22 cellular contexts compared by ENCODE assay signal in the genomic region with DNA sequence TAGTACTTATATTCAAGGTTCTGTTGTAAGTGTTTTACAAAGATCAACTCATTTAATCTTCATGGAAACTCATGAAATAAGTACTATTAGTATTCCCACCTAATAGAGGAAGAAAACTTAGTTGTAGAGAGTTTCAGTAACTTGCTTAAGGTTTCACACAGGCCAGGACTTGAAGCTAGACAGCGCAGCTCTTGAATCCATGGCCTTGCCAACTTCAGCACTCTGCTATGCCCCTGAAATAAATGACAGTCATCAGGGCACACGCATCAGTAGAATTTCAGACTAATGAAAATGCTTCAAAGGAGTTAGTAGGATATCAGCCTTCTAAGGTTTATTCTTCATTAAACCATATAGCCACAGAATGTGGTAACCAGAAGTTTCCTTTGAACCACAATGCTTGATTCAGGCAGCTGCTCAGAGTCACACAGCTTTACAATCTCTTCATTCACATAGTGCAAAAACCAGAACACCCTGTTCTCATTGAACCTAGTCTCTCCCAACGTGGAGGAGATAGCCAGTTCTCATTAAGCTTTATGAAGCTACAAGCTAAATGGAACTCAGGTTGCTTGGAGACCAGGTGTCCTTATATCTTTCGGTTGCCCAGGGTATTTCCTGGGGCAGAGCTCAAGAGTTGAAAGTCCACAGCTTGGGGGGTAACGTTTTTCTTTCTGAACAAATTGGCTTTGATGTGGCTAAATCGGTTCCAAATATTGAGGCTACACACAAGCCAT. TPM values are rescaled to one million over a fixed set of nuclear protein-coding genes. Genes with fewer than 3 reads are reported as not detected.
DNase-seq lines count a peak whose midpoint lies in the region; ATAC-seq, FAIRE-seq and TF ChIP-seq lines count a peak whose summit lies in the region.
"Had no signal": no experiment of that assay in that cellular context is flagged by ENCODE, and none has a peak within 500 bp of the region (broad histone marks: within the 10 kb centered on the region; RNA-seq: fewer than 3 reads in every experiment).

No MANE protein-coding gene starts in this region.

- no peak overlapping the region for H3K4me2 ChIP-seq in GM12878 (ENCODE audit: control insufficient read depth, insufficient read depth)
- no peak overlapping the region for H3K4me2 ChIP-seq in parathyroid adenoma (ENCODE audit: low read length)

- peak; percentile 68 to 72; a peak in 2 of 4 replicates for TF ChIP-seq EP300 in GM12878 (IDR thresholded peaks at IDR 0.05; ENCODE audit: borderline replicate concordance in 1 of 2, control insufficient read depth in 1 of 2, low read depth in 2 of 2, low read length in 2 of 2)

- 17% methylated on average over 6 of the region's 6 CpGs for WGBS in GM12878 (ENCODE audit: insufficient coverage, insufficient replicate concordance, low lambda C conversion rate, missing lambda C conversion rate)

- no peaks in the 10 kb centered on the region for H3K79me2 ChIP-seq in GM12878 (ENCODE audit: control insufficient read depth, insufficient read depth, low read length)
- H3K79me2 ChIP-seq in parathyroid adenoma: peaks cover 6% of the 10 kb centered on the region

- no peak for TF ChIP-seq POLR2A in GM12878 (IDR thresholded peaks at IDR 0.05; ENCODE audit: low read depth, low read length)

- intact Hi-C loops in GM12878 (cut with micrococcal nuclease; ENCODE audit: unreplicated experiment): loop anchor here (2.0 to 5.0 kb wide), 4 partner anchors 33 to 198 kb away; partner anchors contain the start of gene KCNJ2

- no peaks in the 10 kb centered on the region for H4K20me1 ChIP-seq in GM12878 (ENCODE audit: control insufficient read depth, insufficient read depth)

- DNase-seq in GM06990 (ENCODE audit: extremely low read depth, insufficient read length) (peak; percentile 17), GM12878 (ENCODE audit: low read depth, low spot score) (peak; percentile 28), NCI-H2029 treated with DMSO at 0.1 percent for 48 hours (lab: John Stamatoyannopoulos, UW) (no peak), HK-2 (ENCODE audit: unreplicated experiment) (no peak)
- DNase-seq: activated T-cell treated with anti-CD3 and anti-CD28 coated beads, Interleukin-2, amount 50 U/mL, for 1 hour; DMS 273 treated with DMSO at 0.1 percent for 48 hours; head of caudate nucleus; NCI-H1436; NCI-H774; nephron progenitor cell; stimulated activated CD4-positive, alpha-beta T cell treated with anti-CD3 and anti-CD28 coated beads, Interleukin-1b, Interleukin-23, amount 100 ng/mL, for 48 hours had no signal

- no peak for TF ChIP-seq CTCF in GM06990 (IDR thresholded peaks at IDR 0.05; ENCODE audit: insufficient read depth, low read length, poor library complexity, severe bottlenecking)
- no peak for TF ChIP-seq CTCF in GM12878 (IDR thresholded peaks at IDR 0.05 in 2 of 3, conservative IDR thresholded peaks at IDR 0.05 in 1 of 3; ENCODE audit: control insufficient read depth in 2 of 3, extremely low read depth in 1 of 3, insufficient read depth in 1 of 3, low read depth in 3 of 3, low read length in 3 of 3)
- no peak for TF ChIP-seq CTCF in parathyroid adenoma (IDR thresholded peaks at IDR 0.05)

- H3K36me3 ChIP-seq in GM06990 (ENCODE audit: control insufficient read depth, insufficient read depth, low read length) (no peaks in the 10 kb centered on the region), GM12878 (ENCODE audit: control insufficient read depth in 2 of 2, insufficient read depth in 2 of 2, low read length in 1 of 2) (no peaks in the 10 kb centered on the region), parathyroid adenoma (ENCODE audit: control insufficient read depth, insufficient read depth, low read length) (no peaks in the 10 kb centered on the region)
- H3K36me3 ChIP-seq: SJSA1, suprapubic skin had no signal

- H3K27me3 ChIP-seq in GM06990 (replicated peaks; ENCODE audit: control insufficient read depth, insufficient read depth, low read length) (no peaks in the 10 kb centered on the region), GM12878 (replicated peaks in 1 of 2; ENCODE audit: control insufficient read depth in 2 of 2, insufficient read depth in 2 of 2, low read length in 1 of 2) (no peaks in the 10 kb centered on the region), parathyroid adenoma (ENCODE audit: control insufficient read depth, insufficient read depth, low read length) (no peaks in the 10 kb centered on the region)
- H3K27me3 ChIP-seq: SJSA1, suprapubic skin had no signal

- peak; percentile 58 for ATAC-seq in GM19463 (IDR thresholded peaks at IDR 0.05; ENCODE audit: unreplicated experiment)
- ATAC-seq in GM12878: peak; percentile 86
- ATAC-seq in GM21825 (IDR thresholded peaks at IDR 0.05; ENCODE audit: unreplicated experiment): no peak
- no peak for ATAC-seq in GM21515 (IDR thresholded peaks at IDR 0.05; ENCODE audit: unreplicated experiment)

- BruUV-seq in GM12878 (replicated peaks; lab: Mats Ljungman, UMichigan): no TSS peak

- FAIRE-seq in GM12878 (lab: Jason Lieb, UNC): no peak
- FAIRE-seq: endometrium, G401.6, H54 had no signal

- H3K9ac ChIP-seq in GM12878 (ENCODE audit: control insufficient read depth, insufficient read depth, low read length) (no peak overlapping the region), parathyroid adenoma (no peak overlapping the region)

- no peaks in the 10 kb centered on the region for H3K9me3 ChIP-seq in GM12878 (replicated peaks; ENCODE audit: control insufficient read depth, insufficient read depth, low read length)
- no peaks in the 10 kb centered on the region for H3K9me3 ChIP-seq in parathyroid adenoma (ENCODE audit: control insufficient read depth, low read length)
- H3K9me3 ChIP-seq: SJSA1, suprapubic skin had no signal

- H3K27ac ChIP-seq in GM12878 (ENCODE audit: control insufficient read depth, insufficient read depth): no peak overlapping the region
- H3K27ac ChIP-seq in parathyroid adenoma: peak overlapping the region; percentile 1
- H3K27ac ChIP-seq: SJSA1, suprapubic skin had no signal

- no peak for TF ChIP-seq RAD21 in GM12878 (IDR thresholded peaks at IDR 0.05; ENCODE audit: insufficient read depth, low read depth, low read length)

- CTCF ChIA-PET in GM12878 (lab: Yijun Ruan, JAX): interaction anchor here (0.8 to 6.6 kb wide), 14 partner anchors 19 to 602 kb away, joined by 3 to 31 read pairs (median 4); partner anchors contain the start of gene KCNJ2

- H3K4me1 ChIP-seq in GM12878 (ENCODE audit: control insufficient read depth, insufficient read depth, low read length): no peaks in the 10 kb centered on the region; the same call in 1 of the 2 replicates
- peaks cover 17% of the 10 kb centered on the region for H3K4me1 ChIP-seq in parathyroid adenoma
- H3K4me1 ChIP-seq: SJSA1 had no signal

- in situ Hi-C loops in GM12878 (cut with MboI): no loop called here

- RAD21 ChIA-PET in GM12878 (lab: Charles Lee; ENCODE audit: unreplicated experiment): interaction anchor here (0.6 to 4.4 kb wide), 27 partner anchors 10 to 794 kb away, joined by 3 to 60 read pairs (median 4); partner anchors contain the start of gene KCNJ2

- SMC1A ChIA-PET in GM12878 (lab: Charles Lee; ENCODE audit: uncharacterized antibody, unreplicated experiment): interaction anchor here (0.7 to 4.1 kb wide), 42 partner anchors 8 to 343 kb away, joined by 3 to 83 read pairs (median 6); partner anchors contain the start of gene KCNJ2

- no peak overlapping the region for H3K4me3 ChIP-seq in GM06990 (replicated peaks; ENCODE audit: low read depth, low read length)
- H3K4me3 ChIP-seq in GM12878: no peak overlapping the region
- H3K4me3 ChIP-seq in parathyroid adenoma (ENCODE audit: low read depth, low read length): no peak overlapping the region
- H3K4me3 ChIP-seq: SJSA1, suprapubic skin had no signal

- H2AFZ ChIP-seq in GM12878 (ENCODE audit: control insufficient read depth, low read depth, low read length) (no peak overlapping the region), parathyroid adenoma (peak overlapping the region; percentile 55)

- POLR2A ChIA-PET in GM12878 (lab: Charles Lee): interaction anchor here (0.6 to 1.5 kb wide), 11 partner anchors 30 to 218 kb away, joined by 3 to 8 read pairs (median 4); no protein-coding TSS in a partner anchor

TF ChIP-seq in GM12878, 131 proteins besides CTCF, POLR2A, EP300 and RAD21 (continues in another document):
- no peak for TF ChIP-seq ZBED1 (IDR thresholded peaks at IDR 0.05; ENCODE audit: borderline replicate concordance)
- no peak for TF ChIP-seq SPI1 (IDR thresholded peaks at IDR 0.05; ENCODE audit: borderline replicate concordance, insufficient read depth, low read depth, low read length)
- peak in 1 of 2 experiments; percentile 53; a peak in 1 of 4 replicates for TF ChIP-seq BHLHE40 (IDR thresholded peaks at IDR 0.05; ENCODE audit: borderline replicate concordance in 1 of 2, low read depth in 2 of 2, low read length in 1 of 2)
- no peak for TF ChIP-seq MXI1 (IDR thresholded peaks at IDR 0.05; ENCODE audit: low read depth, low read length)
- no peak for TF ChIP-seq POLR2AphosphoS2 (IDR thresholded peaks at IDR 0.05; ENCODE audit: low read depth, low read length)
- TF ChIP-seq IRF3 (IDR thresholded peaks at IDR 0.05): no peak
- no peak for TF ChIP-seq ASH2L (IDR thresholded peaks at IDR 0.05; ENCODE audit: borderline replicate concordance, low read depth)

RNA-seq across cellular contexts. Expression of gene KCNJ2, which starts 39.7 kb away (rescaled TPM):
- total RNA-seq in GM12878 (2013; cell fraction: nucleolus; rRNA removed): 4.2 and 4.7 TPM in 2 replicates
- 6.3 and 8.2 TPM in 2 replicates for total RNA-seq in GM12878 (2014; rRNA removed)
- 8.0 and 8.6 TPM in 2 replicates for total RNA-seq in GM12878 (2014; rRNA removed; fragmentation: Illumina TruSeq; extraction: Trizol)
- total RNA-seq in GM12878 (2021): 10.0 and 10.1 TPM in 2 replicates
- not detected for polyA plus RNA-seq in GM12878 (2011; ENCODE audit: low read depth)
- polyA plus RNA-seq in GM12878 (2011; rRNA removed): 2.3 and 2.6 TPM in 2 replicates
- polyA plus RNA-seq in GM12878 (2011; cell fraction: cytosol; rRNA removed): 1.6 and 2.1 TPM in 2 replicates
- 1.9 and 2.3 TPM in 2 replicates for polyA plus RNA-seq in GM12878 (2011; cell fraction: nucleus; rRNA removed)
- polyA plus RNA-seq in GM12878 (2012): 0.03 and 0.08 TPM in 2 replicates
- polyA plus RNA-seq in GM12878 (2014; fragmentation: Illumina TruSeq; extraction: Trizol): 3.8 and 4.9 TPM in 2 replicates
- polyA plus RNA-seq in GM12878 (2014; fragmentation: Nextera tagmentation; extraction: Ambion mirVana): 1 to 10 TPM; 1.6 to 3.0 TPM
- polyA plus RNA-seq in GM12878 (2014; rRNA removed): 2.5 and 2.6 TPM in 2 replicates
- 1 to 10 TPM; 2.6 to 3.3 TPM for polyA plus RNA-seq in GM12878 (2016; fragmentation: Nextera tagmentation; extraction: Ambion mirVana)
- polyA minus RNA-seq in GM12878 (2011; rRNA and poly(A)+ RNA removed): 12.4 and 17.6 TPM in 2 replicates
- 1.6 and 2.6 TPM in 2 replicates for polyA minus RNA-seq in GM12878 (2011; cell fraction: cytosol; rRNA and poly(A)+ RNA removed)
- 2.9 and 4.6 TPM in 2 replicates for polyA minus RNA-seq in GM12878 (2011; cell fraction: nucleus; rRNA and poly(A)+ RNA removed)
- total RNA-seq: T-helper 1 cell treated with Interleukin-12 subunit alpha and Interleukin-12 subunit beta and Interleukin-4 antibody, amounts not matched to agents 30 ng/mL and 1 ng/mL, for 36 hours had no signal
- polyA plus RNA-seq: IgD-negative memory B cell had no signal

Comparison
In these comparisons a context has a peak if more than half of its experiments do, and no peak if none do; other contexts are left out.
1. DNase-seq: peak in GM06990 (single experiment) and GM12878 (single experiment); none in NCI-H2029 treated with DMSO at 0.1 percent for 48 hours (single experiment) and HK-2 (single experiment).
2. ATAC-seq: peak in GM19463 (single experiment) and GM12878 (single experiment); none in GM21825 (single experiment) and GM21515 (single experiment).